Comparison of ENCODE assay signal across 17 cellular contexts in the genomic region with DNA sequence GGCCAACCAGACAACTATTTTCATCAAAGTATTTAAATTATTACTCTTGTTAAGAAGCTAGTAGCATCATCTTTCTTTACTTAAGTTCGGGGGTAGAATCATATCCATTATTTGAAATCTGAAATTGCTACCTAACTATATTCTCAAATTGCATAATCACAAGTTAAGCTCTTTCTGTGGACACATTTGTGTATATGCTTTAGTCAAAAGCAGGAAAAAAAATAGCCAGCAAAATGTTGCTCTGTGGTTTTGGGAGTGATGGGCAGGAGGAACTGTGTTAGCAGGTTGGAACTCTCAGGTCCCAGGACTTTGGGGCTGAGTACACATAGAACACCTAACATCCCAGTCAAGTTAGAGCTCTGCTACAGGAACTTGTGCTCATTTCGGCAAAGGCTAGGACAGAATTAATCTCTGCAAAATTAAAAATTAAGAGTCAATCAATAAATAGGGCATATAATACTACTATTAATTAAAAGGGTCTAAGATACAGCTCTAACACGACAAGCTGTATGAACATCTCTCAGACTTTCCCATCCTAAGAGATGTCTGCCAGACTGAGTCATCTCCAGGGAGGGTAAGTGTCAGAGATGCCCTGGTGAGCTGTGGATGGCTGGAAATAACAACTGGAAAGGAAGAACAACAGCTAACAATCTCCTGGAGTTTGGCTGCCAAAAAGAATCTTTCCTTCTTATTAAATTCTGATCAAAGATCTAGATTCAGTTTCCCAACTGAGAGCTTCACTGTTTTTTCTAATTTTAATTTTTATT.
DNase-seq lines count a peak whose midpoint lies in the region; ATAC-seq lines count a peak whose summit lies in the region.
"Had no signal": no experiment of that assay in that cellular context is flagged by ENCODE, and none has a peak within 500 bp of the region (broad histone marks: within the 10 kb centered on the region; RNA-seq: fewer than 3 reads in every experiment).

No MANE protein-coding gene starts in this region.

- DNase-seq in GM23248 (peak; percentile 85), amniotic epithelial cell (ENCODE audit: low read depth) (peak; percentile 63), right cardiac atrium (no peak), smooth muscle cell of the brain vasculature (ENCODE audit: low read depth, low spot score) (peak; percentile 74), dermis blood vessel endothelial cell (no peak), germinal center (ENCODE audit: low spot score) (no peak)
- DNase-seq: activated naive CD8-positive, alpha-beta T cell treated with anti-CD3 and anti-CD28 coated beads, Interleukin-2, amount 50 U/mL, for 24 hours; NCI-H1048; NCI-H2081; NCI-H524 treated with DMSO at 0.1 percent for 48 hours; tibial artery had no signal

- H3K79me2 ChIP-seq in GM23248 (ENCODE audit: insufficient read depth): no peaks in the 10 kb centered on the region

- ATAC-seq in right cardiac atrium (peak; percentile 68 to 70), HG03196 (IDR thresholded peaks at IDR 0.05; ENCODE audit: unreplicated experiment) (no peak)
- ATAC-seq: activated CD4-positive, CD25-positive, alpha-beta regulatory T cell treated with anti-CD3 and anti-CD28 coated beads, Interleukin-2, amount 50 U/mL, for 24 hours; activated naive CD8-positive, alpha-beta T cell treated with anti-CD3 and anti-CD28 coated beads, Interleukin-2, amount 50 U/mL, for 24 hours; activated T-helper 17 cell treated with anti-CD3 and anti-CD28 coated beads, Interleukin-2, amount 50 U/mL, for 72 hours; left lobe of liver; stimulated activated memory B cell treated with anti-CD40 and anti-IgM and Interleukin-4, amounts not matched to agents 10 μg/mL and 1 μg/mL and 100 μg/mL, for 72 hours had no signal

- H2AFZ ChIP-seq in GM23248: no peak overlapping the region

- no peaks in the 10 kb centered on the region for H4K20me1 ChIP-seq in GM23248 (ENCODE audit: insufficient read depth)
- H4K20me1 ChIP-seq: BLaER1 treated with 17β-estradiol and CSF1 and Interleukin-3, amounts not matched to agents 10 nM and 100 nM had no signal

- 39 to 45% methylated on average over 3 of the region's 3 CpGs for WGBS in GM23248 (ENCODE audit: low coverage in 1 of 2, low lambda C conversion rate in 2 of 2, missing lambda C conversion rate in 2 of 2), 2 experiments
- 75% methylated on average over 3 of the region's 3 CpGs for WGBS in right cardiac atrium

- H3K4me1 ChIP-seq in GM23248 (ENCODE audit: insufficient read depth) (peaks cover 11% of the 10 kb centered on the region), right cardiac atrium (ENCODE audit: control insufficient read depth, insufficient read depth, low read length) (peaks cover 3% of the 10 kb centered on the region)
- H3K4me1 ChIP-seq: BLaER1 treated with 17β-estradiol and CSF1 and Interleukin-3, amounts not matched to agents 10 nM and 100 nM; tibial artery had no signal

- H3K9ac ChIP-seq in GM23248: no peak overlapping the region
- H3K9ac ChIP-seq: BLaER1 treated with 17β-estradiol and CSF1 and Interleukin-3, amounts not matched to agents 10 nM and 100 nM had no signal

- no peaks in the 10 kb centered on the region for H3K9me3 ChIP-seq in GM23248 (ENCODE audit: low read depth)
- no peaks in the 10 kb centered on the region for H3K9me3 ChIP-seq in right cardiac atrium (ENCODE audit: control insufficient read depth, low read length)
- H3K9me3 ChIP-seq: BLaER1 treated with 17β-estradiol and CSF1 and Interleukin-3, amounts not matched to agents 10 nM and 100 nM; tibial artery had no signal

- H3K27ac ChIP-seq in GM23248 (peak overlapping the region; percentile 31; the same call in 1 of the 2 replicates), right cardiac atrium (ENCODE audit: low read length) (peak overlapping the region; percentile 45)
- H3K27ac ChIP-seq: BLaER1 treated with 17β-estradiol and CSF1 and Interleukin-3, amounts not matched to agents 10 nM and 100 nM; tibial artery had no signal

- intact Hi-C loops in right cardiac atrium (cut with DNase I): no loop called here

- H3K4me3 ChIP-seq in GM23248: no peak overlapping the region
- no peak overlapping the region for H3K4me3 ChIP-seq in right cardiac atrium (ENCODE audit: low read length)
- H3K4me3 ChIP-seq: BLaER1 treated with 17β-estradiol and CSF1 and Interleukin-3, amounts not matched to agents 10 nM and 100 nM; tibial artery had no signal

- peaks cover 4% of the 10 kb centered on the region; the same call in 1 of the 2 replicates for H3K9me2 ChIP-seq in GM23248 (ENCODE audit: insufficient read depth)

- no peaks in the 10 kb centered on the region for H3K36me3 ChIP-seq in GM23248 (ENCODE audit: low read depth)
- H3K36me3 ChIP-seq: BLaER1 treated with 17β-estradiol and CSF1 and Interleukin-3, amounts not matched to agents 10 nM and 100 nM; tibial artery had no signal

- H3K27me3 ChIP-seq in GM23248 (replicated peaks; ENCODE audit: insufficient read depth) (no peaks in the 10 kb centered on the region), right cardiac atrium (ENCODE audit: control insufficient read depth, insufficient read depth) (no peaks in the 10 kb centered on the region)
- H3K27me3 ChIP-seq: BLaER1 treated with 17β-estradiol and CSF1 and Interleukin-3, amounts not matched to agents 10 nM and 100 nM; tibial artery had no signal

- H3F3A ChIP-seq in GM23248 (ENCODE audit: insufficient read depth): 0 out of 2 replicates have a peak, but pooled peaks cover 17% of the 10 kb centered on the region

- H3K4me2 ChIP-seq in GM23248 (ENCODE audit: unreplicated experiment): no peak overlapping the region
- H3K4me2 ChIP-seq: BLaER1 treated with 17β-estradiol and CSF1 and Interleukin-3, amounts not matched to agents 10 nM and 100 nM had no signal

- in situ Hi-C loops in GM23248 (cut with MboI): no loop called here

Comparison
In these comparisons a context has a peak if more than half of its experiments do, and no peak if none do; other contexts are left out.
1. DNase-seq: peak in GM23248 (single experiment), amniotic epithelial cell (single experiment) and smooth muscle cell of the brain vasculature (single experiment); none in right cardiac atrium (0 of 3), dermis blood vessel endothelial cell (single experiment) and germinal center (single experiment).